In genomic region chr10:133279266-133279960, GRCh38 we compare ENCODE assay signal across 14 cellular contexts. TPM values are rescaled to one million over a fixed set of nuclear protein-coding genes. Genes with fewer than 3 reads are reported as not detected.
DNase-seq lines count a peak whose midpoint lies in the region; ATAC-seq, FAIRE-seq and TF ChIP-seq lines count a peak whose summit lies in the region.
"Had no signal": no experiment of that assay in that cellular context is flagged by ENCODE, and none has a peak within 500 bp of the region (broad histone marks: within the 10 kb centered on the region; RNA-seq: fewer than 3 reads in every experiment).

No MANE protein-coding gene starts in this region.

- no peak overlapping the region for H2AFZ ChIP-seq in keratinocyte (ENCODE audit: control insufficient read depth, low read length)

- CTCF ChIA-PET in RWPE1 (lab: Yijun Ruan, JAX): interaction anchor here (1.0 to 1.6 kb wide), 3 partner anchors 21 to 50 kb away, joined by 5 to 8 read pairs (median 5); no protein-coding TSS in a partner anchor

- H4K20me1 ChIP-seq in keratinocyte (ENCODE audit: control insufficient read depth, extremely low read depth, insufficient read depth, low read length): no peaks in the 10 kb centered on the region

- peak in 1 of 2 experiments; percentile 52 for DNase-seq in HL-60 (ENCODE audit: low read depth in 1 of 2, low spot score in 1 of 2)
- DNase-seq in RWPE1 (ENCODE audit: low spot score): no peak
- DNase-seq in keratinocyte (ENCODE audit: low read depth, low spot score): no peak
- peak in 1 of 2 donors; percentile 47 for DNase-seq in stimulated activated effector memory CD8-positive, alpha-beta T cell treated with anti-CD3 and anti-CD28 coated beads, Interleukin-12 subunit alpha, Interleukin-12 subunit beta, amount 100 ng/mL, for 72 hours (ENCODE audit: low spot score in 2 of 2)
- DNase-seq in SJCRH30: no peak
- DNase-seq in endodermal cell: no peak
- DNase-seq in NCI-H1436 (lab: John Stamatoyannopoulos, UW): no peak
- DNase-seq: NCI-H187 treated with DMSO at 0.1 percent for 48 hours, NCI-H526 had no signal

- peaks cover 50% of the 10 kb centered on the region for H3K36me3 Mint-ChIP-seq in stimulated activated effector memory CD8-positive, alpha-beta T cell treated with anti-CD3 and anti-CD28 coated beads, Interleukin-12 subunit alpha, Interleukin-12 subunit beta, amount 100 ng/mL, for 72 hours
- H3K36me3 Mint-ChIP-seq in endodermal cell (ENCODE audit: low read depth): peaks cover 19% of the 10 kb centered on the region

- WGBS in endodermal cell (ENCODE audit: insufficient coverage in 1 of 2, insufficient read length in 1 of 2), 2 experiments: 91 to 93% methylated on average over 10 to 21 of the region's 21 CpGs

- TF ChIP-seq CTCF in HL-60 (IDR thresholded peaks at IDR 0.05; ENCODE audit: insufficient read depth, low read length): no peak
- no peak for TF ChIP-seq CTCF in RWPE1 (conservative IDR thresholded peaks at IDR 0.05; ENCODE audit: low read depth)
- no peak for TF ChIP-seq CTCF in keratinocyte (optimal IDR thresholded peaks at IDR 0.05 in 1 of 3, IDR thresholded peaks at IDR 0.05 in 1 of 3, conservative IDR thresholded peaks at IDR 0.05 in 1 of 3; ENCODE audit: extremely low read depth in 1 of 3, insufficient read depth in 2 of 3, low read length in 3 of 3)
- no peak for TF ChIP-seq CTCF in endodermal cell (conservative IDR thresholded peaks at IDR 0.05)

- peaks cover 36% of the 10 kb centered on the region for H3K4me1 Mint-ChIP-seq in stimulated activated effector memory CD8-positive, alpha-beta T cell treated with anti-CD3 and anti-CD28 coated beads, Interleukin-12 subunit alpha, Interleukin-12 subunit beta, amount 100 ng/mL, for 72 hours
- no peaks in the 10 kb centered on the region for H3K4me1 Mint-ChIP-seq in endodermal cell

- FAIRE-seq in keratinocyte (lab: Jason Lieb, UNC): no peak
- FAIRE-seq: islet of Langerhans had no signal

- H3K4me3 Mint-ChIP-seq in stimulated activated effector memory CD8-positive, alpha-beta T cell treated with anti-CD3 and anti-CD28 coated beads, Interleukin-12 subunit alpha, Interleukin-12 subunit beta, amount 100 ng/mL, for 72 hours: peak overlapping the region; percentile 88
- no peak overlapping the region for H3K4me3 Mint-ChIP-seq in endodermal cell

- no peak for ATAC-seq in stimulated activated effector memory CD8-positive, alpha-beta T cell treated with anti-CD3 and anti-CD28 coated beads, Interleukin-12 subunit alpha, Interleukin-12 subunit beta, amount 100 ng/mL, for 72 hours

- H3K27ac ChIP-seq in HL-60 (replicated peaks) (peak overlapping the region; percentile 90), RWPE1 (peak overlapping the region; percentile 89), keratinocyte (ENCODE audit: control insufficient read depth, insufficient read depth, low read length) (peak overlapping the region; percentile 82), SJCRH30 (no peak overlapping the region), endodermal cell (ENCODE audit: low read depth, low read length) (no peak overlapping the region)

- peak overlapping the region; percentile 86 for H3K4me2 ChIP-seq in keratinocyte (ENCODE audit: control insufficient read depth, extremely low read depth, insufficient read depth, low read depth, low read length)

- H3K27ac Mint-ChIP-seq in stimulated activated effector memory CD8-positive, alpha-beta T cell treated with anti-CD3 and anti-CD28 coated beads, Interleukin-12 subunit alpha, Interleukin-12 subunit beta, amount 100 ng/mL, for 72 hours: peak overlapping the region; percentile 95
- no peak overlapping the region for H3K27ac Mint-ChIP-seq in endodermal cell
- H3K27ac Mint-ChIP-seq: stimulated activated naive CD8-positive, alpha-beta T cell treated with anti-CD3 and anti-CD28 coated beads, Interleukin-15, amount 100 ng/mL, for 72 hours had no signal

- H3K4me1 ChIP-seq in keratinocyte (ENCODE audit: control insufficient read depth, extremely low read depth, insufficient read depth, low read length): peaks cover 31% of the 10 kb centered on the region
- H3K4me1 ChIP-seq in SJCRH30: no peaks in the 10 kb centered on the region
- H3K4me1 ChIP-seq in endodermal cell (ENCODE audit: control insufficient read depth, insufficient read depth, low read length): peaks cover 4% of the 10 kb centered on the region

- H3K36me3 ChIP-seq in keratinocyte (ENCODE audit: control insufficient read depth in 2 of 2, extremely low read depth in 1 of 2, insufficient read depth in 2 of 2, low read length in 2 of 2): peaks cover 15 to 31% of the 10 kb centered on the region in 2 experiments
- no peaks in the 10 kb centered on the region for H3K36me3 ChIP-seq in SJCRH30
- H3K36me3 ChIP-seq in endodermal cell (ENCODE audit: control insufficient read depth, insufficient read depth, low read length): peaks cover 13% of the 10 kb centered on the region

- H3K4me3 ChIP-seq in HL-60 (replicated peaks; ENCODE audit: insufficient read depth, low read length) (no peak overlapping the region), keratinocyte (ENCODE audit: control insufficient read depth in 2 of 3, extremely low read depth in 1 of 3, insufficient read depth in 2 of 3, low read depth in 1 of 3, low read length in 3 of 3) (no peak overlapping the region), SJCRH30 (no peak overlapping the region), endodermal cell (ENCODE audit: low read length) (no peak overlapping the region)

- dilution Hi-C loops in keratinocyte (cut with MboI; ENCODE audit: extremely low pct_ligation_motif_present, low sequenced_read_pairs): no loop called here

- no peaks in the 10 kb centered on the region for H3K9me1 ChIP-seq in keratinocyte (ENCODE audit: control insufficient read depth, extremely low read depth, insufficient read depth, low read length)

- H3K27me3 ChIP-seq in HL-60 (ENCODE audit: insufficient read depth, poor library complexity, severe bottlenecking): no peaks in the 10 kb centered on the region
- no peaks in the 10 kb centered on the region for H3K27me3 ChIP-seq in keratinocyte (ENCODE audit: control insufficient read depth, extremely low read depth, insufficient read depth, low read length)
- no peaks in the 10 kb centered on the region for H3K27me3 ChIP-seq in SJCRH30
- peaks cover 9% of the 10 kb centered on the region for H3K27me3 ChIP-seq in endodermal cell (ENCODE audit: control insufficient read depth, insufficient read depth, low read length, poor library complexity, severe bottlenecking)

- H3K9me3 Mint-ChIP-seq in stimulated activated effector memory CD8-positive, alpha-beta T cell treated with anti-CD3 and anti-CD28 coated beads, Interleukin-12 subunit alpha, Interleukin-12 subunit beta, amount 100 ng/mL, for 72 hours: no peaks in the 10 kb centered on the region
- no peaks in the 10 kb centered on the region for H3K9me3 Mint-ChIP-seq in endodermal cell
- H3K9me3 Mint-ChIP-seq: activated CD4-positive, alpha-beta T cell treated with anti-CD3 and anti-CD28 coated beads, Interleukin-2, amount 10 ng/mL, durations not matched to agents 24 days and 14 days; stimulated activated naive CD8-positive, alpha-beta T cell treated with anti-CD3 and anti-CD28 coated beads, Interleukin-15, amount 100 ng/mL, for 72 hours had no signal

- peaks cover 6% of the 10 kb centered on the region for H3K27me3 Mint-ChIP-seq in endodermal cell (ENCODE audit: insufficient read depth)
- H3K27me3 Mint-ChIP-seq: activated CD4-positive, alpha-beta T cell treated with anti-CD3 and anti-CD28 coated beads, Interleukin-2, amount 10 ng/mL, durations not matched to agents 24 days and 14 days; stimulated activated naive CD8-positive, alpha-beta T cell treated with anti-CD3 and anti-CD28 coated beads, Interleukin-15, amount 100 ng/mL, for 72 hours had no signal

- H3K79me2 ChIP-seq in keratinocyte (ENCODE audit: control insufficient read depth, insufficient read depth, low read length): peaks cover 19% of the 10 kb centered on the region

- H3K9me3 ChIP-seq in keratinocyte (ENCODE audit: control insufficient read depth, low read depth, low read length): no peaks in the 10 kb centered on the region
- H3K9me3 ChIP-seq in SJCRH30 (replicated peaks): no peaks in the 10 kb centered on the region
- H3K9me3 ChIP-seq in endodermal cell (ENCODE audit: control insufficient read depth, low read length): no peaks in the 10 kb centered on the region

- POLR2A ChIA-PET in RWPE1 (lab: Yijun Ruan, JAX; ENCODE audit: low non-redundant PET): interaction anchor here (0.6 to 0.8 kb wide), 2 partner anchors 21 to 33 kb away, joined by 3 to 5 read pairs; no protein-coding TSS in a partner anchor

- peak overlapping the region; percentile 65 for H3K9ac ChIP-seq in keratinocyte (ENCODE audit: control insufficient read depth, extremely low read depth, insufficient read depth, low read length)
- no peak overlapping the region for H3K9ac ChIP-seq in endodermal cell (ENCODE audit: extremely low read depth, low read length, poor library complexity, severe bottlenecking)

RNA-seq across cellular contexts. Expression of gene ADAM8, which starts 2.7 kb away (rescaled TPM):
- polyA plus RNA-seq in keratinocyte: 24.9 to 55.4 TPM (median 42.0 TPM) in 3 replicates
- polyA plus RNA-seq in keratinocyte (2011; ENCODE audit: low read depth): 7.8 TPM
- 11.9 and 24.8 TPM in 2 replicates for polyA plus RNA-seq in keratinocyte (2011; cell fraction: cytosol; rRNA removed)
- polyA plus RNA-seq in keratinocyte (2011; cell fraction: nucleus; rRNA removed): 109 and 146 TPM in 2 replicates
- 16.9 and 79.9 TPM in 2 replicates for polyA plus RNA-seq in keratinocyte (2012; ENCODE audit: low replicate concordance)
- 29.4 to 137 TPM (median 55.5 TPM) in 3 replicates for polyA minus RNA-seq in keratinocyte
- 57.0 TPM for polyA minus RNA-seq in keratinocyte (2011; cell fraction: cytosol; rRNA and poly(A)+ RNA removed)
- 109 and 137 TPM in 2 replicates for polyA minus RNA-seq in keratinocyte (2011; cell fraction: nucleus; rRNA and poly(A)+ RNA removed)
- total RNA-seq in SJCRH30 (2014; rRNA removed; shearing (Covaris generic)): 0.56 and 0.67 TPM in 2 replicates
- 1 to 10 TPM; 3.7 to 5.5 TPM for total RNA-seq in endodermal cell
- polyA plus RNA-seq in endodermal cell (2013, experiment 1 of 2): 1.7 TPM
- 1.2 TPM for polyA plus RNA-seq in endodermal cell (2013, experiment 2 of 2)

RNA-seq across cellular contexts. Expression of gene TUBGCP2, which starts 29.3 kb away (rescaled TPM):
- 38.0 to 55.8 TPM (median 48.2 TPM) in 3 replicates for polyA plus RNA-seq in keratinocyte
- polyA plus RNA-seq in keratinocyte (2011; ENCODE audit: low read depth): 18.0 TPM
- 40.3 and 41.4 TPM in 2 replicates for polyA plus RNA-seq in keratinocyte (2011; cell fraction: cytosol; rRNA removed)
- polyA plus RNA-seq in keratinocyte (2011; cell fraction: nucleus; rRNA removed): 58.3 and 61.5 TPM in 2 replicates
- 33.3 and 56.3 TPM in 2 replicates for polyA plus RNA-seq in keratinocyte (2012; ENCODE audit: low replicate concordance)
- 55.2 to 61.1 TPM (median 59.1 TPM) in 3 replicates for polyA minus RNA-seq in keratinocyte
- polyA minus RNA-seq in keratinocyte (2011; cell fraction: cytosol; rRNA and poly(A)+ RNA removed): 64.1 TPM
- polyA minus RNA-seq in keratinocyte (2011; cell fraction: nucleus; rRNA and poly(A)+ RNA removed): 35.8 and 45.1 TPM in 2 replicates
- 23.3 and 24.4 TPM in 2 replicates for total RNA-seq in SJCRH30 (2014; rRNA removed; shearing (Covaris generic))
- 10 to 100 TPM; 52.8 to 63.0 TPM for total RNA-seq in endodermal cell
- 51.3 TPM for polyA plus RNA-seq in endodermal cell (2013, experiment 1 of 2)
- polyA plus RNA-seq in endodermal cell (2013, experiment 2 of 2): 46.4 TPM

RNA-seq across cellular contexts. Expression of gene ZNF511, which starts 29.3 kb away (rescaled TPM):
- 15.3 to 22.0 TPM (median 20.2 TPM) in 3 replicates for polyA plus RNA-seq in keratinocyte
- polyA plus RNA-seq in keratinocyte (2011; ENCODE audit: low read depth): 13.8 TPM
- 11.8 and 12.5 TPM in 2 replicates for polyA plus RNA-seq in keratinocyte (2011; cell fraction: cytosol; rRNA removed)
- polyA plus RNA-seq in keratinocyte (2011; cell fraction: nucleus; rRNA removed): 7.4 and 8.4 TPM in 2 replicates
- polyA plus RNA-seq in keratinocyte (2012; ENCODE audit: low replicate concordance): 8.7 and 29.5 TPM in 2 replicates
- polyA minus RNA-seq in keratinocyte: 11.4 to 25.4 TPM (median 11.7 TPM) in 3 replicates
- 15.0 TPM for polyA minus RNA-seq in keratinocyte (2011; cell fraction: cytosol; rRNA and poly(A)+ RNA removed)
- 2.8 and 3.7 TPM in 2 replicates for polyA minus RNA-seq in keratinocyte (2011; cell fraction: nucleus; rRNA and poly(A)+ RNA removed)
- total RNA-seq in SJCRH30 (2014; rRNA removed; shearing (Covaris generic)): 23.9 and 28.5 TPM in 2 replicates
- 10 to 100 TPM; 48.1 to 57.6 TPM for total RNA-seq in endodermal cell
- polyA plus RNA-seq in endodermal cell (2013, experiment 1 of 2): 30.8 TPM
- 30.8 TPM for polyA plus RNA-seq in endodermal cell (2013, experiment 2 of 2)

RNA-seq across cellular contexts. Expression of gene VENTX, which starts 41.8 kb away (rescaled TPM):
- polyA plus RNA-seq in keratinocyte: not detected in 3 replicates
- not detected for polyA plus RNA-seq in keratinocyte (2011; ENCODE audit: low read depth)
- not detected in 2 replicates for polyA plus RNA-seq in keratinocyte (2011; cell fraction: cytosol; rRNA removed)
- polyA plus RNA-seq in keratinocyte (2011; cell fraction: nucleus; rRNA removed): not detected in 2 replicates
- polyA plus RNA-seq in keratinocyte (2012; ENCODE audit: low replicate concordance): not detected in 2 replicates
- polyA minus RNA-seq in keratinocyte: not detected in 3 replicates
- not detected for polyA minus RNA-seq in keratinocyte (2011; cell fraction: cytosol; rRNA and poly(A)+ RNA removed)
- not detected in 2 replicates for polyA minus RNA-seq in keratinocyte (2011; cell fraction: nucleus; rRNA and poly(A)+ RNA removed)
- total RNA-seq in SJCRH30 (2014; rRNA removed; shearing (Covaris generic)): 0.10 and 0.26 TPM in 2 replicates
- 10 to 100 TPM in 1 of 2 donors, 1 to 10 TPM in 1; 5.5 to 14.2 TPM for total RNA-seq in endodermal cell
- polyA plus RNA-seq in endodermal cell (2013, experiment 1 of 2): 1.7 TPM
- 0.99 TPM for polyA plus RNA-seq in endodermal cell (2013, experiment 2 of 2)
- total RNA-seq: activated CD4-positive, alpha-beta T cell treated with anti-CD3 and anti-CD28 coated beads, Interleukin-2, amount 10 ng/mL, durations not matched to agents 24 days and 14 days; Calu3 had no signal

RNA-seq across cellular contexts. Expression of gene UTF1, which starts 49.4 kb away (rescaled TPM):
- polyA plus RNA-seq in keratinocyte: not detected in 3 replicates
- polyA plus RNA-seq in keratinocyte (2011; ENCODE audit: low read depth): not detected
- not detected in 2 replicates for polyA plus RNA-seq in keratinocyte (2011; cell fraction: cytosol; rRNA removed)
- not detected in 2 replicates for polyA plus RNA-seq in keratinocyte (2011; cell fraction: nucleus; rRNA removed)
- polyA plus RNA-seq in keratinocyte (2012; ENCODE audit: low replicate concordance): not detected in 2 replicates
- not detected in 3 replicates for polyA minus RNA-seq in keratinocyte
- polyA minus RNA-seq in keratinocyte (2011; cell fraction: cytosol; rRNA and poly(A)+ RNA removed): not detected
- not detected in 2 replicates for polyA minus RNA-seq in keratinocyte (2011; cell fraction: nucleus; rRNA and poly(A)+ RNA removed)
- not detected in 2 replicates for total RNA-seq in SJCRH30 (2014; rRNA removed; shearing (Covaris generic))
- total RNA-seq in endodermal cell: 1 to 10 TPM in 1 of 2 donors, not detected in 1; 1.5 TPM
- polyA plus RNA-seq in endodermal cell (2013, experiment 1 of 2): 1.1 TPM
- polyA plus RNA-seq in endodermal cell (2013, experiment 2 of 2): 0.54 TPM
- total RNA-seq: Calu3, right cardiac atrium had no signal
- polyA plus RNA-seq: right cardiac atrium had no signal

Comparison
In these comparisons a context has a peak if more than half of its experiments do, and no peak if none do; other contexts are left out.
1. H3K27ac ChIP-seq: peak in HL-60 (single experiment), RWPE1 (single experiment) and keratinocyte (single experiment); none in SJCRH30 (single experiment) and endodermal cell (single experiment).